12 cellular contexts compared by ENCODE assay signal in genomic region chr10:6297951-6298381, GRCh38.
DNase-seq lines count a peak whose midpoint lies in the region; ATAC-seq and TF ChIP-seq lines count a peak whose summit lies in the region.
"Had no signal": no experiment of that assay in that cellular context is flagged by ENCODE, and none has a peak within 500 bp of the region (broad histone marks: within the 10 kb centered on the region; RNA-seq: fewer than 3 reads in every experiment).

No MANE protein-coding gene starts in this region.

- no peaks in the 10 kb centered on the region for H3K9me2 ChIP-seq in hepatocyte (replicated peaks; ENCODE audit: insufficient read depth)

- no peaks in the 10 kb centered on the region for H3K79me1 ChIP-seq in neuronal stem cell (ENCODE audit: low read depth, low read length)

- H3K4me3 Mint-ChIP-seq in stimulated activated naive B cell treated with anti-CD40 and anti-IgM and Interleukin-4, amounts not matched to agents 10 μg/mL and 1 μg/mL and 100 μg/mL, for 72 hours: peak overlapping the region in 1 of 2 donors; percentile 15
- H3K4me3 Mint-ChIP-seq in neural progenitor cell: no peak overlapping the region
- H3K4me3 Mint-ChIP-seq: neural crest cell had no signal

- H3K4ac ChIP-seq in neuronal stem cell (ENCODE audit: low read length): no peak overlapping the region

- H4K20me1 ChIP-seq in hepatocyte (ENCODE audit: insufficient read depth, poor library complexity, severe bottlenecking): no peaks in the 10 kb centered on the region
- no peaks in the 10 kb centered on the region for H4K20me1 ChIP-seq in neural progenitor cell (ENCODE audit: low read depth)

- no peak overlapping the region for H4K8ac ChIP-seq in neuronal stem cell (ENCODE audit: low read depth, low read length)

- no peak overlapping the region for H3K4me3 ChIP-seq in hepatocyte
- H3K4me3 ChIP-seq in neuronal stem cell (ENCODE audit: low read length in 2 of 2): no peak overlapping the region
- H3K4me3 ChIP-seq in neural progenitor cell: no peak overlapping the region

- peaks cover 53 to 84% of the 10 kb centered on the region in 2 donors for H3K4me1 Mint-ChIP-seq in stimulated activated naive B cell treated with anti-CD40 and anti-IgM and Interleukin-4, amounts not matched to agents 10 μg/mL and 1 μg/mL and 100 μg/mL, for 72 hours
- peaks cover 23% of the 10 kb centered on the region for H3K4me1 Mint-ChIP-seq in neural progenitor cell

- ATAC-seq in stimulated activated naive B cell treated with anti-CD40 and anti-IgM and Interleukin-4, amounts not matched to agents 10 μg/mL and 1 μg/mL and 100 μg/mL, for 72 hours (replicated peaks): no peak

- no peaks in the 10 kb centered on the region for H3K36me3 ChIP-seq in hepatocyte (replicated peaks; ENCODE audit: insufficient read depth, low read depth)
- no peaks in the 10 kb centered on the region for H3K36me3 ChIP-seq in neuronal stem cell (replicated peaks in 1 of 2; ENCODE audit: control insufficient read depth in 2 of 2, insufficient read depth in 2 of 2, low read length in 2 of 2)
- H3K36me3 ChIP-seq in neural progenitor cell: no peaks in the 10 kb centered on the region

- H3K27me3 ChIP-seq in hepatocyte: no peaks in the 10 kb centered on the region
- H3K27me3 ChIP-seq in neuronal stem cell (ENCODE audit: control insufficient read depth in 3 of 3, insufficient read depth in 3 of 3, low read depth in 1 of 3, low read length in 3 of 3): no peaks in the 10 kb centered on the region
- H3K27me3 ChIP-seq in neural progenitor cell: no peaks in the 10 kb centered on the region

- in situ Hi-C loops in GM13976 (cut with MboI; ENCODE audit: low sequenced_read_pairs, unreplicated experiment): no loop called here

- H3K79me2 ChIP-seq in hepatocyte (no peaks in the 10 kb centered on the region), neural progenitor cell (ENCODE audit: low read depth) (no peaks in the 10 kb centered on the region)

- H3K9me3 Mint-ChIP-seq in stimulated activated naive B cell treated with anti-CD40 and anti-IgM and Interleukin-4, amounts not matched to agents 10 μg/mL and 1 μg/mL and 100 μg/mL, for 72 hours: peaks cover 7 to 9% of the 10 kb centered on the region in 2 donors
- peaks cover 6% of the 10 kb centered on the region for H3K9me3 Mint-ChIP-seq in neural progenitor cell

- peaks cover 6 to 30% of the 10 kb centered on the region in 2 donors for H3K36me3 Mint-ChIP-seq in stimulated activated naive B cell treated with anti-CD40 and anti-IgM and Interleukin-4, amounts not matched to agents 10 μg/mL and 1 μg/mL and 100 μg/mL, for 72 hours
- H3K36me3 Mint-ChIP-seq in neural progenitor cell: peaks cover 4% of the 10 kb centered on the region

- TF ChIP-seq CTCF in hepatocyte (IDR thresholded peaks at IDR 0.05; ENCODE audit: poor library complexity) (no peak), GM13976 (IDR thresholded peaks at IDR 0.05; ENCODE audit: borderline replicate concordance, control extremely low read depth, extremely low read depth, insufficient read depth, missing control alignments) (no peak), neural progenitor cell (IDR thresholded peaks at IDR 0.05) (no peak)

- no peak overlapping the region for H3K23ac ChIP-seq in neuronal stem cell (ENCODE audit: low read depth, low read length, poor library complexity)

- no peak overlapping the region for H4K91ac ChIP-seq in neuronal stem cell (ENCODE audit: low read depth, low read length, poor library complexity)

- H2BK5ac ChIP-seq in neuronal stem cell (ENCODE audit: low read length): no peak overlapping the region

- H3K9me3 ChIP-seq in hepatocyte (ENCODE audit: low read depth) (no peaks in the 10 kb centered on the region), neuronal stem cell (replicated peaks in 1 of 2; ENCODE audit: control insufficient read depth in 2 of 2, insufficient read depth in 1 of 2, low read depth in 1 of 2, low read length in 2 of 2) (peaks cover 0 to 3% of the 10 kb centered on the region in 2 donors), neural progenitor cell (ENCODE audit: low read depth) (no peaks in the 10 kb centered on the region)

- H2BK12ac ChIP-seq in neuronal stem cell (ENCODE audit: low read length): no peak overlapping the region

- peaks cover 37% of the 10 kb centered on the region for H3K4me1 ChIP-seq in hepatocyte (ENCODE audit: insufficient read depth)
- H3K4me1 ChIP-seq in neuronal stem cell (ENCODE audit: control insufficient read depth in 2 of 2, insufficient read depth in 1 of 2, low read depth in 1 of 2, low read length in 2 of 2): peaks cover 12 to 20% of the 10 kb centered on the region in 2 donors
- no peaks in the 10 kb centered on the region for H3K4me1 ChIP-seq in neural progenitor cell

- H3K14ac ChIP-seq in neuronal stem cell (ENCODE audit: low read length): no peak overlapping the region

- no peaks in the 10 kb centered on the region for H3K27me3 Mint-ChIP-seq in stimulated activated naive B cell treated with anti-CD40 and anti-IgM and Interleukin-4, amounts not matched to agents 10 μg/mL and 1 μg/mL and 100 μg/mL, for 72 hours
- H3K27me3 Mint-ChIP-seq in neural progenitor cell (ENCODE audit: insufficient read depth, low read depth): peaks cover 2% of the 10 kb centered on the region

- peak; percentile 62 for DNase-seq in SIG-M5 treated with dmso at 0.1 percent for 504 hours (lab: John Stamatoyannopoulos, UW; ENCODE audit: unreplicated experiment)
- no peak for DNase-seq in SIG-M5 (lab: John Stamatoyannopoulos, UW)
- peak; percentile 22 for DNase-seq in SKM-1 (lab: John Stamatoyannopoulos, UW; ENCODE audit: unreplicated experiment)
- no peak for DNase-seq in hepatocyte (ENCODE audit: low spot score)
- no peak for DNase-seq in stimulated activated naive B cell treated with anti-CD40 and anti-IgM and Interleukin-4, amounts not matched to agents 10 μg/mL and 1 μg/mL and 100 μg/mL, for 72 hours
- no peak for DNase-seq in neuronal stem cell (ENCODE audit: low spot score)
- no peak for DNase-seq in GM13976 (ENCODE audit: low spot score)
- DNase-seq in neural progenitor cell (ENCODE audit: low spot score): no peak
- DNase-seq: NCI-H2107; SHP77; stimulated activated CD4-positive, alpha-beta T cell treated with anti-CD3 and anti-CD28 coated beads, Interleukin-4, amount 100 ng/mL, for 1 hour had no signal

- peak overlapping the region; percentile 85 for H3K27ac Mint-ChIP-seq in stimulated activated naive B cell treated with anti-CD40 and anti-IgM and Interleukin-4, amounts not matched to agents 10 μg/mL and 1 μg/mL and 100 μg/mL, for 72 hours
- no peak overlapping the region for H3K27ac Mint-ChIP-seq in neural progenitor cell

- 74% methylated on average over 2 of the region's 2 CpGs for WGBS in hepatocyte (ENCODE audit: low lambda C conversion rate, missing lambda C conversion rate)
- WGBS in neuronal stem cell (ENCODE audit: extremely low coverage in 2 of 2, insufficient read length in 2 of 2, insufficient replicate concordance in 1 of 2), 2 donors: no CpG with 5 or more reads among the region's 2 CpGs

- H3K4me2 ChIP-seq in hepatocyte (no peak overlapping the region), neuronal stem cell (ENCODE audit: insufficient read depth, low read length, poor library complexity, severe bottlenecking) (no peak overlapping the region), neural progenitor cell (no peak overlapping the region)

- H2BK120ac ChIP-seq in neuronal stem cell (ENCODE audit: low read depth, low read length): no peak overlapping the region

- H3K27ac ChIP-seq in hepatocyte (peak overlapping the region; percentile 89), neuronal stem cell (replicated peaks; ENCODE audit: low read length) (no peak overlapping the region), neural progenitor cell (no peak overlapping the region)

- H3F3A ChIP-seq in neural progenitor cell (ENCODE audit: low read depth): no peaks in the 10 kb centered on the region

- no peak overlapping the region for H2BK15ac ChIP-seq in neuronal stem cell (ENCODE audit: low read length)

- H3K9ac ChIP-seq in neuronal stem cell (ENCODE audit: low read depth, low read length, poor library complexity) (no peak overlapping the region), neural progenitor cell (no peak overlapping the region)

- H2AK5ac ChIP-seq in neuronal stem cell (ENCODE audit: low read depth, low read length): no peak overlapping the region

- no peak overlapping the region for H3K18ac ChIP-seq in neuronal stem cell (ENCODE audit: low read length)

- H2AFZ ChIP-seq in hepatocyte (no peak overlapping the region), neuronal stem cell (ENCODE audit: low read length) (no peak overlapping the region), neural progenitor cell (replicated peaks) (no peak overlapping the region)

Comparison
In these comparisons a context has a peak if more than half of its experiments do, and no peak if none do; other contexts are left out.
1. DNase-seq: peak in SIG-M5 treated with dmso at 0.1 percent for 504 hours (single experiment) and SKM-1 (single experiment); none in SIG-M5 (single experiment), hepatocyte (single experiment), stimulated activated naive B cell treated with anti-CD40 and anti-IgM and Interleukin-4, amounts not matched to agents 10 μg/mL and 1 μg/mL and 100 μg/mL, for 72 hours (single experiment), neuronal stem cell (single experiment), GM13976 (single experiment) and neural progenitor cell (single experiment).